18 cellular contexts compared by ENCODE assay signal in the genomic region with DNA sequence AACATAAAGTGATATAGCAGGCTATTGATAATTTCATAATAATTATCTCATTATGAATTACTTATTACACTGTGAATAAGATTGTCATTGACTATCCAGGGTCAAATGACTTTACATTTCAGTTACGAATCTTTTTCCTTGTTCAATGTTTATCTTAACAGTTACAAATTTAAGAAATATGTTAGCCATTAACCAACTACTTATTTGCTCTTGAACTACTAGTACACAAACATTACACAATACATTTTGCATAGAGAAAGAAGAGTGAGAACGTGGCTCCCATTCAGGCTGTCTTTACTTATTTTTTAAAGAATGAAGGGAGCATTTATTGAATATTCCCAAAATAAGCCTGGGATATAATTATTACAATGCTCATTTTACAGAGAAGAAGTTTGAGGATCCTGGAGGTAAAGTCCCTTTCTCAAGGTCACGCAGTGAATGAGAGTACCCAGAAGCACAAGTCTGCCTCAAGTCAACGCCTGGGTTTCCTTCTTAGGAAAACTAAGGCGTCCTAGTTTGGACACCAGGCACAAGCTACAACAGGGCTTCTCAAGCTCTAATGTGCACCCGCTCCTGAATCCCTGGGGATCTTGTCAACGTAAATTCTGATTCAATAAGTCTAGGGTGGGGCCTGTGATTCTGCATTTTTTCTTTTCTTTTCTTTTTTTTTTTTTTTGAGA.
DNase-seq lines count a peak whose midpoint lies in the region; ATAC-seq, FAIRE-seq and TF ChIP-seq lines count a peak whose summit lies in the region.
"Had no signal": no experiment of that assay in that cellular context is flagged by ENCODE, and none has a peak within 500 bp of the region (broad histone marks: within the 10 kb centered on the region; RNA-seq: fewer than 3 reads in every experiment).

No MANE protein-coding gene starts in this region.

- peak overlapping the region; percentile 44 for H3K4me2 ChIP-seq in A549
- H3K4me2 ChIP-seq in hepatocyte, result peak overlapping the region; percentile 9
- H3K4me2 ChIP-seq: GM23338 had no signal

- no peaks in the 10 kb centered on the region for H3K9me2 ChIP-seq in hepatocyte (replicated peaks; ENCODE audit: insufficient read depth)

- DNase-seq in A549 (ENCODE audit: low read depth in 1 of 2, low spot score in 1 of 2) (peak in 1 of 2 experiments; percentile 41), hepatocyte (ENCODE audit: low spot score) (no peak), pancreas (peak in 1 of 6 donors; percentile 15), cerebellum (ENCODE audit: low spot score) (no peak), hypothalamus (lab: John Stamatoyannopoulos, UW) (no peak), activated T-cell treated with anti-CD3 and anti-CD28 coated beads for 4 hours (no peak), hippocampal formation (lab: John Stamatoyannopoulos, UW) (no peak)
- DNase-seq: C1 segment of cervical spinal cord; CD4-positive, alpha-beta memory T cell; DMS153; DMS79 treated with DMSO at 0.1 percent for 48 hours; EL; H9 had no signal

- no peak for TF ChIP-seq EP300 in A549 (IDR thresholded peaks at IDR 0.05)

- TF ChIP-seq CTCF in A549 (IDR thresholded peaks at IDR 0.05) (no peak), hepatocyte (IDR thresholded peaks at IDR 0.05; ENCODE audit: poor library complexity) (no peak), liver (IDR thresholded peaks at IDR 0.05; ENCODE audit: low read depth, low read length, missing input control) (no peak), pancreas (IDR thresholded peaks at IDR 0.05) (no peak)

- TF ChIP-seq POLR2A in A549 (IDR thresholded peaks at IDR 0.05; ENCODE audit: low read length), result no peak

- H4K20me1 ChIP-seq in hepatocyte (ENCODE audit: insufficient read depth, poor library complexity, severe bottlenecking), result no peaks in the 10 kb centered on the region

- TF ChIP-seq RAD21 in A549 (conservative IDR thresholded peaks at IDR 0.05 in 1 of 2, IDR thresholded peaks at IDR 0.05 in 1 of 2) (no peak), liver (IDR thresholded peaks at IDR 0.05) (peak; percentile 35)

- WGBS in A549 (ENCODE audit: missing lambda C conversion rate), result 24% methylated on average over 7 of the region's 7 CpGs
- 75% methylated on average over 7 of the region's 7 CpGs for WGBS in hepatocyte (ENCODE audit: low lambda C conversion rate, missing lambda C conversion rate)
- WGBS in liver, result 58% methylated on average over 7 of the region's 7 CpGs
- whole genome bisulfite sequencing in pancreas, 2 donors, result 41 to 44% methylated on average over 7 of the region's 7 CpGs

- FAIRE-seq in A549 (lab: Jason Lieb, UNC) (no peak), pancreas (lab: Jason Lieb, UNC) (peak; percentile 23)
- FAIRE-seq: D721Med, G401.6, GM12891 had no signal

- H3K9me3 ChIP-seq in A549 (no peaks in the 10 kb centered on the region), hepatocyte (ENCODE audit: low read depth) (no peaks in the 10 kb centered on the region), liver (ENCODE audit: control insufficient read depth in 4 of 4, low read length in 3 of 4) (no peaks in the 10 kb centered on the region), pancreas (no peaks in the 10 kb centered on the region)

- CTCF ChIA-PET in A549 (lab: Yijun Ruan, JAX), result no interaction called here

- ATAC-seq in A549 (peak in 1 of 2 experiments; percentile 69; a peak in 4 of 6 replicates), pancreas (peak; percentile 80 to 93 (median 86))
- ATAC-seq: GM23338 had no signal

- intact Hi-C loops in pancreas (cut with DNase I), result no loop called here

- no peaks in the 10 kb centered on the region for H3K27me3 ChIP-seq in hepatocyte
- H3K27me3 ChIP-seq in liver (ENCODE audit: control insufficient read depth in 4 of 4, insufficient read depth in 4 of 4, low read length in 3 of 4), result no peaks in the 10 kb centered on the region
- no peaks in the 10 kb centered on the region for H3K27me3 ChIP-seq in pancreas

- POLR2A ChIA-PET in A549 (lab: Yijun Ruan, JAX), result no interaction called here

- H2AFZ ChIP-seq in hepatocyte, result no peak overlapping the region
- H2AFZ ChIP-seq: GM23338 had no signal

- H3K36me3 ChIP-seq in hepatocyte (replicated peaks; ENCODE audit: insufficient read depth, low read depth) (no peaks in the 10 kb centered on the region), liver (ENCODE audit: control insufficient read depth in 4 of 4, insufficient read depth in 3 of 4, low read depth in 1 of 4, low read length in 3 of 4) (no peaks in the 10 kb centered on the region), pancreas (no peaks in the 10 kb centered on the region)

- H3K4me3 ChIP-seq in A549 (no peak overlapping the region), hepatocyte (no peak overlapping the region), liver (ENCODE audit: low read depth in 1 of 3, low read length in 3 of 3) (peak overlapping the region in 1 of 3 donors; percentile 20), pancreas (no peak overlapping the region)
- H3K4me3 ChIP-seq: GM23338 had no signal

- no peaks in the 10 kb centered on the region for H3K79me2 ChIP-seq in hepatocyte

- H3K27ac ChIP-seq in A549 (peak overlapping the region; percentile 8 to 66; a peak in 3 of 6 replicates), hepatocyte (no peak overlapping the region), liver (ENCODE audit: low read depth in 1 of 2, low read length in 2 of 2) (peak overlapping the region in 1 of 2 donors; percentile 31), pancreas (peak overlapping the region in 2 of 4 donors; percentile 42 to 45)

- H3K4me1 ChIP-seq in A549 (peaks cover 16% of the 10 kb centered on the region), hepatocyte (ENCODE audit: insufficient read depth) (no peaks in the 10 kb centered on the region), liver (ENCODE audit: control insufficient read depth in 4 of 4, insufficient read depth in 4 of 4, low read length in 3 of 4) (peaks cover 3 to 17% (median 7%) of the 10 kb centered on the region in 4 donors), pancreas (peaks cover 0 to 22% (median 17%) of the 10 kb centered on the region in 3 donors)

- peak overlapping the region in 1 of 2 donors; percentile 13 for H3K9ac ChIP-seq in liver (ENCODE audit: low read depth in 1 of 2, low read length in 2 of 2)

TF ChIP-seq in A549, 52 proteins besides CTCF, POLR2A, EP300 and RAD21:
- TF ChIP-seq, protein P1, sequence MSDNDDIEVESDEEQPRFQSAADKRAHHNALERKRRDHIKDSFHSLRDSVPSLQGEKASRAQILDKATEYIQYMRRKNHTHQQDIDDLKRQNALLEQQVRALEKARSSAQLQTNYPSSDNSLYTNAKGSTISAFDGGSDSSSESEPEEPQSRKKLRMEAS (IDR thresholded peaks at IDR 0.05), result 0 out of 2 replicates have a peak, but pooled peaks have one; percentile 20
- TF ChIP-seq GATA3 (IDR thresholded peaks at IDR 0.05; ENCODE audit: borderline replicate concordance) (peak; percentile 58; the same call in 1 of the 2 replicates), CEBPB (IDR thresholded peaks at IDR 0.05) (peak; percentile 52 to 87), HEYL (CRISPR knock-in tag; IDR thresholded peaks at IDR 0.05) (no peak), CHD2 (IDR thresholded peaks at IDR 0.05; ENCODE audit: low read length, partially characterized antibody) (no peak)

TF ChIP-seq in liver, 16 proteins besides CTCF, POLR2A, EP300 and RAD21:
- TF ChIP-seq EGR1 (IDR thresholded peaks at IDR 0.05; ENCODE audit: low read depth in 2 of 2) (no peak), SP1 (IDR thresholded peaks at IDR 0.05) (peak; percentile 61), GABPA (IDR thresholded peaks at IDR 0.05 in 1 of 2, conservative IDR thresholded peaks at IDR 0.05 in 1 of 2) (no peak), TAF1 (conservative IDR thresholded peaks at IDR 0.05) (peak; percentile 28), YY1 (IDR thresholded peaks at IDR 0.05) (peak; percentile 48), JUND (IDR thresholded peaks at IDR 0.05) (peak in 1 of 2 donors; percentile 35), HNF4A (conservative IDR thresholded peaks at IDR 0.05) (peak; percentile 47 to 57), RXRA (IDR thresholded peaks at IDR 0.05) (peak; percentile 39 to 55), FOXA1 (IDR thresholded peaks at IDR 0.05) (peak; percentile 82), FOXA2 (IDR thresholded peaks at IDR 0.05) (peak; percentile 92), ATF3 (IDR thresholded peaks at IDR 0.05) (no peak)
- TF ChIP-seq, protein P2, sequence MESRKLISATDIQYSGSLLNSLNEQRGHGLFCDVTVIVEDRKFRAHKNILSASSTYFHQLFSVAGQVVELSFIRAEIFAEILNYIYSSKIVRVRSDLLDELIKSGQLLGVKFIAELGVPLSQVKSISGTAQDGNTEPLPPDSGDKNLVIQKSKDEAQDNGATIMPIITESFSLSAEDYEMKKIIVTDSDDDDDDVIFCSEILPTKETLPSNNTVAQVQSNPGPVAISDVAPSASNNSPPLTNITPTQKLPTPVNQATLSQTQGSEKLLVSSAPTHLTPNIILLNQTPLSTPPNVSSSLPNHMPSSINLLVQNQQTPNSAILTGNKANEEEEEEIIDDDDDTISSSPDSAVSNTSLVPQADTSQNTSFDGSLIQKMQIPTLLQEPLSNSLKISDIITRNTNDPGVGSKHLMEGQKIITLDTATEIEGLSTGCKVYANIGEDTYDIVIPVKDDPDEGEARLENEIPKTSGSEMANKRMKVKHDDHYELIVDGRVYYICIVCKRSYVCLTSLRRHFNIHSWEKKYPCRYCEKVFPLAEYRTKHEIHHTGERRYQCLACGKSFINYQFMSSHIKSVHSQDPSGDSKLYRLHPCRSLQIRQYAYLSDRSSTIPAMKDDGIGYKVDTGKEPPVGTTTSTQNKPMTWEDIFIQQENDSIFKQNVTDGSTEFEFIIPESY (IDR thresholded peaks at IDR 0.05), result peak; percentile 34
- TF ChIP-seq, protein P1 (IDR thresholded peaks at IDR 0.05), result peak; percentile 30
